ENCODE assay signal across 36 cellular contexts in genomic region chr6:163048345-163048744, GRCh38.
"Had no signal": no experiment of that assay in that cellular context is flagged by ENCODE, and none has a peak within 500 bp of the region (broad histone marks: within the 10 kb centered on the region; RNA-seq: fewer than 3 reads in every experiment).

No MANE protein-coding gene starts in this region.

- H3K4me3 ChIP-seq: MG63 had no signal

- DNase-seq: Karpas-422, Kasumi-1, MG63, MM.1S, MV-4-11, NCI-H1048, NCI-H1092, NCI-H1092 treated with DMSO at 0.1 percent for 48 hours, NCI-H1105, NCI-H1105 treated with DMSO at 0.1 percent for 48 hours, NCI-H1417, NCI-H1417 treated with DMSO at 0.1 percent for 48 hours, NCI-H1436, NCI-H1436 treated with DMSO at 0.1 percent for 48 hours, NCI-H146, NCI-H1694, NCI-H1694 treated with DMSO at 0.1 percent for 48 hours, NCI-H187, NCI-H187 treated with DMSO at 0.1 percent for 48 hours, NCI-H1930, NCI-H2029, NCI-H2029 treated with DMSO at 0.1 percent for 48 hours, NCI-H2081, NCI-H2081 treated with DMSO at 0.1 percent for 48 hours, NCI-H2107, NCI-H2171, NCI-H2171 treated with DMSO at 0.1 percent for 48 hours, NCI-H2227 treated with DMSO at 0.1 percent for 48 hours, NCI-H226, NCI-H345, NCI-H446, NCI-H446 treated with DMSO at 0.1 percent for 48 hours, NCI-H510A, NCI-H510A treated with DMSO at 0.1 percent for 48 hours, NCI-H524 had no signal

- H3K27me3 ChIP-seq: MG63 had no signal

- H3K27ac ChIP-seq: KMS-11 had no signal

- H3K9ac ChIP-seq: KMS-11 had no signal

- H3K4me2 ChIP-seq: KMS-11 had no signal

- H3K9me3 ChIP-seq: MG63 had no signal

- H3K36me3 ChIP-seq: MG63 had no signal
